Comparison of ENCODE assay signal across 1 cellular context in the genomic region with DNA sequence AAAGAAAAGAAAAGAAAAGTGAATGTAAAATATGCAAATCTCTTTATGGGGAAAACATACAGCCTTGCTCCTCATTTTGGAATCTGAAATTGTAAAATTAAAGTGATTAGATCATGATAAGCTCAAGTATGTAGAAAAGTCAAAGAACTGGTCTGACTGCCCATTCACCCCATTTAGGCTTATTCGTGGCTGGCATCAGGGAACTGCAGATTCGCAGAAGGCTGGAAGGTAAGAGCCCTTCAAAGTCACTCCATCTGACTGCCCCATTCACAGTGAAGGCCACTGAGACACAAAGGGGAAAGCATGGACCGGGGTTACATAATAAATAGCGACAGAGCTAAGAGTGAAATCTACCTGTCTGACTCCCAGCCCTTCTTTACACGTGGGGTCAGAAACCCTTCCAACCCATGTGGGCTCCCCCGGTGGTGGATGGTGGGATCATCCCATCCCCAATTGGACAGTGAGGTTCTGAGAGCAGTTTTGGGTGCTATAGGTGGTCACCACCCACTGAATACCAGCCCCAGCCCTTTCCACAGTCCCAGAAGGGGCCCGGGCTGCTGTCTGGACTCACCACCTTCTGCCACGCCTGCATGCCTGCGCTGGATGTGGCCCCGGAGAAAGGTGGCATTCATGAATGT.
TF ChIP-seq lines count a peak whose summit lies in the region.

No MANE protein-coding gene starts in this region.

TF ChIP-seq in K562, 482 proteins besides CTCF, POLR2A, EP300 and RAD21 (continued from another document):
- TF ChIP-seq E2F6 (IDR thresholded peaks at IDR 0.05; ENCODE audit: borderline replicate concordance in 1 of 2, extremely low read depth in 1 of 2, insufficient read depth in 1 of 2, insufficient read length in 1 of 2, low read depth in 1 of 2, low read length in 1 of 2, poor library complexity in 1 of 2, severe bottlenecking in 1 of 2) (no peak), IRF9 (tag; IDR thresholded peaks at IDR 0.05) (no peak), MCM3 (IDR thresholded peaks at IDR 0.05) (no peak), ERF (CRISPR knock-in tag; IDR thresholded peaks at IDR 0.05) (no peak), SP2 (IDR thresholded peaks at IDR 0.05; ENCODE audit: extremely low read depth, low read depth, low read length, poor library complexity, severe bottlenecking) (no peak), ZNF584 (CRISPR knock-in tag; IDR thresholded peaks at IDR 0.05; ENCODE audit: low read depth) (no peak), CREB3 (tag; conservative IDR thresholded peaks at IDR 0.05; ENCODE audit: low read depth) (no peak), NR4A1 (CRISPR knock-in tag; IDR thresholded peaks at IDR 0.05) (no peak), NR4A1 (tag; IDR thresholded peaks at IDR 0.05) (no peak), MCM2 (IDR thresholded peaks at IDR 0.05; ENCODE audit: low read depth) (no peak)
- TF ChIP-seq, protein P1, sequence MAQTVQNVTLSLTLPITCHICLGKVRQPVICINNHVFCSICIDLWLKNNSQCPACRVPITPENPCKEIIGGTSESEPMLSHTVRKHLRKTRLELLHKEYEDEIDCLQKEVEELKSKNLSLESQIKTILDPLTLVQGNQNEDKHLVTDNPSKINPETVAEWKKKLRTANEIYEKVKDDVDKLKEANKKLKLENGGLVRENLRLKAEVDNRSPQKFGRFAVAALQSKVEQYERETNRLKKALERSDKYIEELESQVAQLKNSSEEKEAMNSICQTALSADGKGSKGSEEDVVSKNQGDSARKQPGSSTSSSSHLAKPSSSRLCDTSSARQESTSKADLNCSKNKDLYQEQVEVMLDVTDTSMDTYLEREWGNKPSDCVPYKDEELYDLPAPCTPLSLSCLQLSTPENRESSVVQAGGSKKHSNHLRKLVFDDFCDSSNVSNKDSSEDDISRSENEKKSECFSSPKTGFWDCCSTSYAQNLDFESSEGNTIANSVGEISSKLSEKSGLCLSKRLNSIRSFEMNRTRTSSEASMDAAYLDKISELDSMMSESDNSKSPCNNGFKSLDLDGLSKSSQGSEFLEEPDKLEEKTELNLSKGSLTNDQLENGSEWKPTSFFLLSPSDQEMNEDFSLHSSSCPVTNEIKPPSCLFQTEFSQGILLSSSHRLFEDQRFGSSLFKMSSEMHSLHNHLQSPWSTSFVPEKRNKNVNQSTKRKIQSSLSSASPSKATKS (CRISPR knock-in tag; IDR thresholded peaks at IDR 0.05): no peak
- TF ChIP-seq, protein P2, sequence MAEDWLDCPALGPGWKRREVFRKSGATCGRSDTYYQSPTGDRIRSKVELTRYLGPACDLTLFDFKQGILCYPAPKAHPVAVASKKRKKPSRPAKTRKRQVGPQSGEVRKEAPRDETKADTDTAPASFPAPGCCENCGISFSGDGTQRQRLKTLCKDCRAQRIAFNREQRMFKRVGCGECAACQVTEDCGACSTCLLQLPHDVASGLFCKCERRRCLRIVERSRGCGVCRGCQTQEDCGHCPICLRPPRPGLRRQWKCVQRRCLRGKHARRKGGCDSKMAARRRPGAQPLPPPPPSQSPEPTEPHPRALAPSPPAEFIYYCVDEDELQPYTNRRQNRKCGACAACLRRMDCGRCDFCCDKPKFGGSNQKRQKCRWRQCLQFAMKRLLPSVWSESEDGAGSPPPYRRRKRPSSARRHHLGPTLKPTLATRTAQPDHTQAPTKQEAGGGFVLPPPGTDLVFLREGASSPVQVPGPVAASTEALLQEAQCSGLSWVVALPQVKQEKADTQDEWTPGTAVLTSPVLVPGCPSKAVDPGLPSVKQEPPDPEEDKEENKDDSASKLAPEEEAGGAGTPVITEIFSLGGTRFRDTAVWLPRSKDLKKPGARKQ (CRISPR knock-in tag; IDR thresholded peaks at IDR 0.05): no peak
